ENCODE assay signal across 12 cellular contexts in genomic region chr3:57805674-57806073, GRCh38. TPM values are rescaled to one million over a fixed set of nuclear protein-coding genes. Genes with fewer than 3 reads are reported as not detected.
DNase-seq lines count a peak whose midpoint lies in the region; ATAC-seq and TF ChIP-seq lines count a peak whose summit lies in the region.
"Had no signal": no experiment of that assay in that cellular context is flagged by ENCODE, and none has a peak within 500 bp of the region (broad histone marks: within the 10 kb centered on the region; RNA-seq: fewer than 3 reads in every experiment).

No MANE protein-coding gene starts in this region.

- H3K4me3 Mint-ChIP-seq in activated T-helper 17 cell treated with anti-CD3 and anti-CD28 coated beads, Interleukin-2, amount 50 U/mL, for 72 hours = no peak overlapping the region

- DNase-seq in AG04450 (ENCODE audit: low read depth, low spot score) (peak; percentile 20), iPS-NIHi11 (ENCODE audit: low spot score) (peak; percentile 38), dorsolateral prefrontal cortex (no peak), DMS114 treated with DMSO at 0.1 percent for 48 hours (lab: John Stamatoyannopoulos, UW; ENCODE audit: unreplicated experiment) (no peak), globus pallidus (ENCODE audit: low spot score) (no peak)
- DNase-seq in effector CD8-positive, alpha-beta T cell (lab: John Stamatoyannopoulos, UW) = no peak
- DNase-seq: NCI-H1436 treated with DMSO at 0.1 percent for 48 hours, transverse colon had no signal

- POLR2A ChIA-PET in AG04450 (lab: Yijun Ruan, JAX) = no interaction called here
- POLR2A ChIA-PET in HEK293 (lab: Yijun Ruan, JAX) = interaction anchor here (0.7 kb wide), 2 partner anchors 10 to 50 kb away, joined by 3 to 4 read pairs; no protein-coding TSS in a partner anchor

- no peaks in the 10 kb centered on the region for H3K36me3 ChIP-seq in HEK293 (ENCODE audit: control insufficient read depth in 2 of 2, insufficient read depth in 1 of 2, low read length in 2 of 2)
- H3K36me3 ChIP-seq: gastroesophageal sphincter, transverse colon had no signal

- intact Hi-C loops in dorsolateral prefrontal cortex (cut with DNase I) = no loop called here

- no peaks in the 10 kb centered on the region for H3K36me3 Mint-ChIP-seq in activated T-helper 17 cell treated with anti-CD3 and anti-CD28 coated beads, Interleukin-2, amount 50 U/mL, for 72 hours (ENCODE audit: low read depth)

- peak; percentile 96 for ATAC-seq in activated T-helper 17 cell treated with anti-CD3 and anti-CD28 coated beads, Interleukin-2, amount 50 U/mL, for 72 hours (replicated peaks)
- ATAC-seq: gastroesophageal sphincter, sciatic nerve had no signal

- peak overlapping the region; percentile 17 for H3K27ac Mint-ChIP-seq in activated T-helper 17 cell treated with anti-CD3 and anti-CD28 coated beads, Interleukin-2, amount 50 U/mL, for 72 hours

- H3K9me3 Mint-ChIP-seq in activated T-helper 17 cell treated with anti-CD3 and anti-CD28 coated beads, Interleukin-2, amount 50 U/mL, for 72 hours = no peaks in the 10 kb centered on the region

- no peak overlapping the region for H3K4me3 ChIP-seq in AG04450 (ENCODE audit: low read depth, low read length)
- no peak overlapping the region for H3K4me3 ChIP-seq in HEK293 (ENCODE audit: low read depth, low read length)
- no peak overlapping the region for H3K4me3 ChIP-seq in dorsolateral prefrontal cortex
- H3K4me3 ChIP-seq: gastroesophageal sphincter, transverse colon had no signal

- no peaks in the 10 kb centered on the region; the same call in 1 of the 2 replicates for H3K9me3 ChIP-seq in AG04450 (ENCODE audit: control insufficient read depth, insufficient read depth, low read length)
- no peaks in the 10 kb centered on the region for H3K9me3 ChIP-seq in HEK293 (ENCODE audit: control insufficient read depth, insufficient read depth, low read depth, low read length)
- H3K9me3 ChIP-seq: gastroesophageal sphincter, transverse colon had no signal

- H3K27ac ChIP-seq in AG04450 (ENCODE audit: low read depth, low read length) (no peak overlapping the region), HEK293 (ENCODE audit: extremely low read depth, low read depth, low read length) (no peak overlapping the region), dorsolateral prefrontal cortex (no peak overlapping the region)
- H3K27ac ChIP-seq: gastroesophageal sphincter had no signal

- H3K27me3 ChIP-seq in AG04450 (ENCODE audit: control insufficient read depth, insufficient read depth, low read length) = no peaks in the 10 kb centered on the region
- H3K27me3 ChIP-seq in dorsolateral prefrontal cortex = no peaks in the 10 kb centered on the region
- H3K27me3 ChIP-seq: gastroesophageal sphincter, transverse colon had no signal

- CTCF ChIA-PET in AG04450 (lab: Charles Lee) (no interaction called here), HEK293 (lab: Yijun Ruan, JAX) (interaction anchor here (0.6 to 0.7 kb wide), 2 partner anchors 160 to 191 kb away, joined by 4 read pairs; no protein-coding TSS in a partner anchor)

- no peaks in the 10 kb centered on the region for H3K27me3 Mint-ChIP-seq in activated T-helper 17 cell treated with anti-CD3 and anti-CD28 coated beads, Interleukin-2, amount 50 U/mL, for 72 hours

- no peaks in the 10 kb centered on the region; the same call in 1 of the 2 replicates for H3K4me1 ChIP-seq in HEK293 (ENCODE audit: control insufficient read depth, insufficient read depth, low read length)

- TF ChIP-seq CTCF in AG04450 (IDR thresholded peaks at IDR 0.05; ENCODE audit: low read depth, low read length) = no peak
- no peak for TF ChIP-seq CTCF in HEK293 (tag by site-specific recombination; IDR thresholded peaks at IDR 0.05)
- TF ChIP-seq CTCF in dorsolateral prefrontal cortex (IDR thresholded peaks at IDR 0.05 in 54 of 56, conservative IDR thresholded peaks at IDR 0.05 in 2 of 56; ENCODE audit: low read depth in 1 of 56, partially characterized antibody in 56 of 56) = no peak

- peaks cover 47% of the 10 kb centered on the region for H3K4me1 Mint-ChIP-seq in activated T-helper 17 cell treated with anti-CD3 and anti-CD28 coated beads, Interleukin-2, amount 50 U/mL, for 72 hours

TF ChIP-seq in HEK293, 187 proteins besides CTCF, POLR2A, EP300 and RAD21:
- TF ChIP-seq REST (tag by site-specific recombination; IDR thresholded peaks at IDR 0.05) (peak; percentile 90), ZNF274 (IDR thresholded peaks at IDR 0.05; ENCODE audit: low read length) (no peak), ZNF274 (tag by site-specific recombination; IDR thresholded peaks at IDR 0.05; ENCODE audit: borderline replicate concordance) (no peak), ZSCAN16 (tag by site-specific recombination; IDR thresholded peaks at IDR 0.05) (no peak), ZNF398 (tag by site-specific recombination; IDR thresholded peaks at IDR 0.05) (0 out of 2 replicates have a peak, but pooled peaks have one; percentile 10)

RNA-seq across cellular contexts. Expression of gene SLMAP, which starts 49.6 kb away (rescaled TPM):
- 29.7 and 40.2 TPM in 2 replicates for polyA plus RNA-seq in AG04450 (2011; rRNA removed)
- polyA minus RNA-seq in AG04450 (2011; rRNA and poly(A)+ RNA removed) = 71.4 and 77.8 TPM in 2 replicates
- 10 to 100 TPM; 33.8 to 55.6 TPM for total RNA-seq in activated T-helper 17 cell treated with anti-CD3 and anti-CD28 coated beads, Interleukin-2, amount 50 U/mL, for 72 hours
- 100 to 1,000 TPM in 1 of 120 experiments, 10 to 100 TPM in 119; 48.2 to 101 (median 69.5) TPM for total RNA-seq in dorsolateral prefrontal cortex

Comparison
In these comparisons a context has a peak if more than half of its experiments do, and no peak if none do; other contexts are left out.
1. DNase-seq: peak in AG04450 (single experiment) and iPS-NIHi11 (single experiment); none in dorsolateral prefrontal cortex (0 of 10), effector CD8-positive, alpha-beta T cell (single experiment), DMS114 treated with DMSO at 0.1 percent for 48 hours (single experiment) and globus pallidus (single experiment).